Comparison of ENCODE assay signal across 22 cellular contexts in genomic region chr12:110818511-110818910, GRCh38. TPM values are rescaled to one million over a fixed set of nuclear protein-coding genes. Genes with fewer than 3 reads are reported as not detected.
"Had no signal": no experiment of that assay in that cellular context is flagged by ENCODE, and none has a peak within 500 bp of the region (broad histone marks: within the 10 kb centered on the region; RNA-seq: fewer than 3 reads in every experiment).

No MANE protein-coding gene starts in this region.

- H3K27ac ChIP-seq: HL-60, KMS-11, RWPE1 had no signal

- H3K9me3 ChIP-seq: SK-N-SH had no signal

- ATAC-seq: K562 had no signal

- FAIRE-seq: HTR-8/SVneo, K562 had no signal

- H3K27ac Mint-ChIP-seq: IgD-negative memory B cell had no signal

- DNase-seq: Kasumi-1, MM.1S, NCI-H1092 treated with DMSO at 0.1 percent for 48 hours, NCI-H1436, NCI-H187, NCI-H2029, NCI-H2081 treated with DMSO at 0.1 percent for 48 hours, NCI-H2171, NCI-H226, NCI-H446, NCI-H510A, NCI-H524 treated with DMSO at 0.1 percent for 48 hours, NCI-H69, NCI-H774, SHP77, SK-N-SH had no signal

- H3K9me3 Mint-ChIP-seq: IgD-negative memory B cell had no signal

- H3K4me3 ChIP-seq: K562 had no signal

RNA-seq across cellular contexts. Expression of gene CCDC63, which starts 28.3 kb away (rescaled TPM):
- polyA plus RNA-seq: IgD-negative memory B cell, K562, SK-N-SH had no signal
